1 cellular context compared by ENCODE assay signal in genomic region chr20:32761831-32762753, GRCh38.
TF ChIP-seq lines count a peak whose summit lies in the region.

DNMT3B (plus strand) TSS chr20:32762385; CDS start chr20:32780324, 17,939 bp downstream.

TF ChIP-seq in H1, 55 proteins besides CTCF, POLR2A, EP300 and RAD21 (continued from another document):
- TF ChIP-seq CHD7 (IDR thresholded peaks at IDR 0.05; ENCODE audit: insufficient replicate concordance, low read length), result no peak
- no peak for TF ChIP-seq CEBPB (IDR thresholded peaks at IDR 0.05; ENCODE audit: low read depth, low read length)
- peak; percentile 82 for TF ChIP-seq POLR2AphosphoS5 (IDR thresholded peaks at IDR 0.05; ENCODE audit: low read depth, low read length)
- TF ChIP-seq SUZ12 (IDR thresholded peaks at IDR 0.05; ENCODE audit: low read length), result no peak
- TF ChIP-seq ATF2 (IDR thresholded peaks at IDR 0.05; ENCODE audit: low read length), result no peak
- TF ChIP-seq HDAC2 (IDR thresholded peaks at IDR 0.05; ENCODE audit: borderline replicate concordance in 1 of 2, low read depth in 2 of 2, low read length in 2 of 2), result peak; percentile 62 to 64; a peak in 3 of 4 replicates
- TF ChIP-seq EZH2 (IDR thresholded peaks at IDR 0.05; ENCODE audit: low read depth, low read length, severe bottlenecking), result no peak
- TF ChIP-seq CHD2 (IDR thresholded peaks at IDR 0.05; ENCODE audit: low read length), result peak; percentile 43; the same call in 1 of the 2 replicates
- TF ChIP-seq YY1 (IDR thresholded peaks at IDR 0.05; ENCODE audit: low read depth, low read length), result peak; percentile 93
- peak; percentile 75 for TF ChIP-seq PHF8 (conservative IDR thresholded peaks at IDR 0.05; ENCODE audit: low read depth, low read length)
- no peak for TF ChIP-seq TEAD4 (IDR thresholded peaks at IDR 0.05; ENCODE audit: low read depth, low read length)
- peak; percentile 85 for TF ChIP-seq TAF1 (IDR thresholded peaks at IDR 0.05; ENCODE audit: low read depth, low read length)
- peak; percentile 71 to 72; a peak in 2 of 4 replicates for TF ChIP-seq SIN3A (conservative IDR thresholded peaks at IDR 0.05 in 1 of 2, IDR thresholded peaks at IDR 0.05 in 1 of 2; ENCODE audit: low read depth in 1 of 2, low read length in 2 of 2)
- TF ChIP-seq KDM4A (IDR thresholded peaks at IDR 0.05; ENCODE audit: low read depth, low read length, severe bottlenecking), result peak; percentile 11
- TF ChIP-seq MAFK (IDR thresholded peaks at IDR 0.05; ENCODE audit: low read depth, low read length), result no peak
- no peak for TF ChIP-seq KDM5A (IDR thresholded peaks at IDR 0.05; ENCODE audit: low read length)
- TF ChIP-seq, protein P1, sequence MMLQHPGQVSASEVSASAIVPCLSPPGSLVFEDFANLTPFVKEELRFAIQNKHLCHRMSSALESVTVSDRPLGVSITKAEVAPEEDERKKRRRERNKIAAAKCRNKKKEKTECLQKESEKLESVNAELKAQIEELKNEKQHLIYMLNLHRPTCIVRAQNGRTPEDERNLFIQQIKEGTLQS (IDR thresholded peaks at IDR 0.05; ENCODE audit: insufficient read depth, low read depth, low read length), result no peak
- peak; percentile 54 for TF ChIP-seq ASH2L (IDR thresholded peaks at IDR 0.05; ENCODE audit: low read length)
- TF ChIP-seq BACH1 (IDR thresholded peaks at IDR 0.05; ENCODE audit: low read length), result 0 out of 2 replicates have a peak, but pooled peaks have one; percentile 33
- TF ChIP-seq JUN (IDR thresholded peaks at IDR 0.05; ENCODE audit: low read depth, low read length), result no peak; the same call in 1 of the 2 replicates
- peak; percentile 88; the same call in 1 of the 2 replicates for TF ChIP-seq TBP (IDR thresholded peaks at IDR 0.05; ENCODE audit: low read depth, low read length)
- no peak for TF ChIP-seq E2F6 (IDR thresholded peaks at IDR 0.05)
- peak; percentile 47; the same call in 1 of the 2 replicates for TF ChIP-seq KDM1A (IDR thresholded peaks at IDR 0.05; ENCODE audit: borderline replicate concordance, low read length)
TF ChIP-seq in H1: peak in this region for 15.
